In genomic region chr12:7948585-7949264, GRCh38 we compare ENCODE assay signal across 15 cellular contexts. TPM values are rescaled to one million over a fixed set of nuclear protein-coding genes. Genes with fewer than 3 reads are reported as not detected.
DNase-seq lines count a peak whose midpoint lies in the region; ATAC-seq and TF ChIP-seq lines count a peak whose summit lies in the region.
"Had no signal": no experiment of that assay in that cellular context is flagged by ENCODE, and none has a peak within 500 bp of the region (broad histone marks: within the 10 kb centered on the region; RNA-seq: fewer than 3 reads in every experiment).

No MANE protein-coding gene starts in this region.

- H3K27me3 ChIP-seq in upper lobe of left lung, result no peaks in the 10 kb centered on the region
- H3K27me3 ChIP-seq: heart right ventricle had no signal

- peak overlapping the region; percentile 68 for H3K27ac Mint-ChIP-seq in activated naive CD8-positive, alpha-beta T cell treated with anti-CD3 and anti-CD28 coated beads, Interleukin-2, amount 10 ng/mL, durations not matched to agents 7 days and 5 days
- no peak overlapping the region for H3K27ac Mint-ChIP-seq in activated naive CD8-positive, alpha-beta T cell treated with anti-CD3 and anti-CD28 coated beads, Interleukin-2, amount 50 U/mL, for 24 hours
- peak overlapping the region; percentile 12 to 72 (median 46) for H3K27ac Mint-ChIP-seq in immature natural killer cell

- H3K27me3 Mint-ChIP-seq in activated naive CD8-positive, alpha-beta T cell treated with anti-CD3 and anti-CD28 coated beads, Interleukin-2, amount 10 ng/mL, durations not matched to agents 7 days and 5 days, result peaks cover 2% of the 10 kb centered on the region
- H3K27me3 Mint-ChIP-seq in activated naive CD8-positive, alpha-beta T cell treated with anti-CD3 and anti-CD28 coated beads, Interleukin-2, amount 50 U/mL, for 24 hours, result no peaks in the 10 kb centered on the region
- no peaks in the 10 kb centered on the region for H3K27me3 Mint-ChIP-seq in immature natural killer cell (ENCODE audit: low read depth in 3 of 3)

- POLR2A ChIA-PET in activated naive CD8-positive, alpha-beta T cell treated with anti-CD3 and anti-CD28 coated beads, Interleukin-2, amount 10 ng/mL, durations not matched to agents 7 days and 5 days (lab: Charles Lee), result interaction anchor here (1.1 to 1.2 kb wide), 2 partner anchors 11 to 12 kb away, joined by 3 to 5 read pairs; no protein-coding TSS in a partner anchor

- ATAC-seq in activated naive CD8-positive, alpha-beta T cell treated with anti-CD3 and anti-CD28 coated beads, Interleukin-2, amount 10 ng/mL, durations not matched to agents 7 days and 5 days (ENCODE audit: low read depth), result no peak
- ATAC-seq in activated naive CD8-positive, alpha-beta T cell treated with anti-CD3 and anti-CD28 coated beads, Interleukin-2, amount 50 U/mL, for 24 hours, result no peak
- ATAC-seq in upper lobe of left lung (ENCODE audit: low FRiP score in 2 of 2) (peak in 1 of 2 donors; percentile 59), GM21786 (IDR thresholded peaks at IDR 0.05; ENCODE audit: unreplicated experiment) (no peak)
- ATAC-seq: heart right ventricle, psoas muscle had no signal

- no peak overlapping the region for H3K4me3 Mint-ChIP-seq in activated naive CD8-positive, alpha-beta T cell treated with anti-CD3 and anti-CD28 coated beads, Interleukin-2, amount 10 ng/mL, durations not matched to agents 7 days and 5 days
- no peak overlapping the region for H3K4me3 Mint-ChIP-seq in activated naive CD8-positive, alpha-beta T cell treated with anti-CD3 and anti-CD28 coated beads, Interleukin-2, amount 50 U/mL, for 24 hours
- H3K4me3 Mint-ChIP-seq in immature natural killer cell, result peak overlapping the region in 2 of 5 donors; percentile 18

- H3K4me3 ChIP-seq in upper lobe of left lung, result no peak overlapping the region
- H3K4me3 ChIP-seq: heart right ventricle, psoas muscle had no signal

- H3K36me3 ChIP-seq in upper lobe of left lung, result no peaks in the 10 kb centered on the region
- H3K36me3 ChIP-seq: heart right ventricle had no signal

- no peaks in the 10 kb centered on the region for H3K9me3 ChIP-seq in upper lobe of left lung
- H3K9me3 ChIP-seq: heart right ventricle, psoas muscle had no signal

- peaks cover 8% of the 10 kb centered on the region for H3K4me1 Mint-ChIP-seq in activated naive CD8-positive, alpha-beta T cell treated with anti-CD3 and anti-CD28 coated beads, Interleukin-2, amount 10 ng/mL, durations not matched to agents 7 days and 5 days
- peaks cover 5% of the 10 kb centered on the region for H3K4me1 Mint-ChIP-seq in activated naive CD8-positive, alpha-beta T cell treated with anti-CD3 and anti-CD28 coated beads, Interleukin-2, amount 50 U/mL, for 24 hours
- H3K4me1 Mint-ChIP-seq in immature natural killer cell, result peaks cover 0 to 10% of the 10 kb centered on the region in 2 donors

- TF ChIP-seq POLR2A in upper lobe of left lung (IDR thresholded peaks at IDR 0.05), result no peak

- no peaks in the 10 kb centered on the region for H3K9me3 Mint-ChIP-seq in activated naive CD8-positive, alpha-beta T cell treated with anti-CD3 and anti-CD28 coated beads, Interleukin-2, amount 10 ng/mL, durations not matched to agents 7 days and 5 days
- no peaks in the 10 kb centered on the region for H3K9me3 Mint-ChIP-seq in activated naive CD8-positive, alpha-beta T cell treated with anti-CD3 and anti-CD28 coated beads, Interleukin-2, amount 50 U/mL, for 24 hours
- no peaks in the 10 kb centered on the region for H3K9me3 Mint-ChIP-seq in immature natural killer cell

- WGBS in upper lobe of left lung, 2 donors, result 25 to 50% methylated on average over 2 of the region's 2 CpGs

- peak overlapping the region; percentile 26 to 75 (median 54) for H3K27ac ChIP-seq in upper lobe of left lung
- H3K27ac ChIP-seq: psoas muscle had no signal

- no peak for TF ChIP-seq EP300 in upper lobe of left lung (IDR thresholded peaks at IDR 0.05)

- TF ChIP-seq CTCF in upper lobe of left lung (IDR thresholded peaks at IDR 0.05), result no peak

- H3K4me1 ChIP-seq in upper lobe of left lung, result no peaks in the 10 kb centered on the region
- H3K4me1 ChIP-seq: psoas muscle had no signal

- DNase-seq in activated naive CD8-positive, alpha-beta T cell treated with anti-CD3 and anti-CD28 coated beads, Interleukin-2, amount 10 ng/mL, durations not matched to agents 7 days and 5 days, result no peak
- no peak for DNase-seq in activated naive CD8-positive, alpha-beta T cell treated with anti-CD3 and anti-CD28 coated beads, Interleukin-2, amount 50 U/mL, for 24 hours
- DNase-seq in SKM-1 (lab: John Stamatoyannopoulos, UW; ENCODE audit: unreplicated experiment), result peak; percentile 12
- no peak for DNase-seq in immature natural killer cell
- no peak for DNase-seq in upper lobe of left lung
- DNase-seq in 8988T, result no peak
- no peak for DNase-seq in NCI-H2081 (lab: John Stamatoyannopoulos, UW)
- DNase-seq: activated effector memory CD4-positive, alpha-beta T cell treated with anti-CD3 and anti-CD28 coated beads, Interleukin-2, amount 50 U/mL, for 16 hours; heart right ventricle; kidney glomerular epithelial cell; NCI-H2107; psoas muscle; SHP77 treated with DMSO at 0.1 percent for 48 hours; substantia nigra had no signal

- H3K36me3 Mint-ChIP-seq in activated naive CD8-positive, alpha-beta T cell treated with anti-CD3 and anti-CD28 coated beads, Interleukin-2, amount 10 ng/mL, durations not matched to agents 7 days and 5 days, result no peaks in the 10 kb centered on the region
- H3K36me3 Mint-ChIP-seq in activated naive CD8-positive, alpha-beta T cell treated with anti-CD3 and anti-CD28 coated beads, Interleukin-2, amount 50 U/mL, for 24 hours (ENCODE audit: low read depth), result no peaks in the 10 kb centered on the region
- no peaks in the 10 kb centered on the region for H3K36me3 Mint-ChIP-seq in immature natural killer cell

RNA-seq across cellular contexts. Expression of gene SLC2A3, which starts 12.7 kb away (rescaled TPM):
- 100 to 1,000 TPM; 219 to 224 TPM for total RNA-seq in activated naive CD8-positive, alpha-beta T cell treated with anti-CD3 and anti-CD28 coated beads, Interleukin-2, amount 10 ng/mL, durations not matched to agents 7 days and 5 days
- 100 to 1,000 TPM in 2 of 3 donors, 10 to 100 TPM in 1; 55.0 to 114 (median 114) TPM for polyA plus RNA-seq in immature natural killer cell
- total RNA-seq in upper lobe of left lung, result 100 to 1,000 TPM in 2 of 6 donors, 10 to 100 TPM in 4; 43.0 to 148 (median 63.4) TPM
